1 cellular context compared by ENCODE assay signal in genomic region chr16:2039286-2040030, GRCh38.
TF ChIP-seq lines count a peak whose summit lies in the region.

No MANE protein-coding gene starts in this region.

TF ChIP-seq in HepG2, 621 proteins besides CTCF, POLR2A, EP300 and RAD21 (continued from another document and continues in another):
- TF ChIP-seq, protein P1, sequence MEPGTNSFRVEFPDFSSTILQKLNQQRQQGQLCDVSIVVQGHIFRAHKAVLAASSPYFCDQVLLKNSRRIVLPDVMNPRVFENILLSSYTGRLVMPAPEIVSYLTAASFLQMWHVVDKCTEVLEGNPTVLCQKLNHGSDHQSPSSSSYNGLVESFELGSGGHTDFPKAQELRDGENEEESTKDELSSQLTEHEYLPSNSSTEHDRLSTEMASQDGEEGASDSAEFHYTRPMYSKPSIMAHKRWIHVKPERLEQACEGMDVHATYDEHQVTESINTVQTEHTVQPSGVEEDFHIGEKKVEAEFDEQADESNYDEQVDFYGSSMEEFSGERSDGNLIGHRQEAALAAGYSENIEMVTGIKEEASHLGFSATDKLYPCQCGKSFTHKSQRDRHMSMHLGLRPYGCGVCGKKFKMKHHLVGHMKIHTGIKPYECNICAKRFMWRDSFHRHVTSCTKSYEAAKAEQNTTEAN (CRISPR knock-in tag; conservative IDR thresholded peaks at IDR 0.05), result peak; percentile 50
- TF ChIP-seq NPAS2 (CRISPR knock-in tag; IDR thresholded peaks at IDR 0.05; ENCODE audit: borderline replicate concordance) (no peak), KLF16 (CRISPR knock-in tag; IDR thresholded peaks at IDR 0.05) (peak in 1 of 2 experiments; percentile 57; a peak in 1 of 4 replicates), ZNF75D (CRISPR knock-in tag; IDR thresholded peaks at IDR 0.05; ENCODE audit: borderline replicate concordance) (no peak), ZSCAN20 (CRISPR knock-in tag; IDR thresholded peaks at IDR 0.05; ENCODE audit: borderline replicate concordance) (no peak), PHB2 (IDR thresholded peaks at IDR 0.05; ENCODE audit: partially characterized antibody) (no peak), ZNF282 (IDR thresholded peaks at IDR 0.05; ENCODE audit: partially characterized antibody) (no peak), SMYD3 (CRISPR knock-in tag; IDR thresholded peaks at IDR 0.05) (no peak), ZNF580 (CRISPR knock-in tag; IDR thresholded peaks at IDR 0.05; ENCODE audit: borderline replicate concordance, low read depth) (peak; percentile 76; the same call in 1 of the 2 replicates), MLLT10 (CRISPR knock-in tag; IDR thresholded peaks at IDR 0.05) (no peak), ZNF800 (CRISPR knock-in tag; IDR thresholded peaks at IDR 0.05) (peak; percentile 78; the same call in 1 of the 2 replicates), BRD4 (CRISPR knock-in tag; IDR thresholded peaks at IDR 0.05) (no peak; the same call in 1 of the 2 replicates), MTF2 (CRISPR knock-in tag; IDR thresholded peaks at IDR 0.05; ENCODE audit: borderline replicate concordance) (no peak), MED8 (CRISPR knock-in tag; IDR thresholded peaks at IDR 0.05; ENCODE audit: insufficient replicate concordance) (no peak), HDAC2 (CRISPR knock-in tag; IDR thresholded peaks at IDR 0.05) (peak; percentile 62; the same call in 1 of the 2 replicates), RARG (CRISPR knock-in tag; IDR thresholded peaks at IDR 0.05; ENCODE audit: low read depth) (no peak), DMTF1 (CRISPR knock-in tag; IDR thresholded peaks at IDR 0.05) (no peak), ZNF382 (CRISPR knock-in tag; IDR thresholded peaks at IDR 0.05; ENCODE audit: borderline replicate concordance) (no peak), ZBTB7A (CRISPR knock-in tag; IDR thresholded peaks at IDR 0.05) (no peak; the same call in none of the 2 replicates), ZNF296 (CRISPR knock-in tag; conservative IDR thresholded peaks at IDR 0.05) (no peak), ZNF556 (CRISPR knock-in tag; IDR thresholded peaks at IDR 0.05; ENCODE audit: borderline replicate concordance) (peak; percentile 79; the same call in 1 of the 2 replicates), ATRX (CRISPR knock-in tag; IDR thresholded peaks at IDR 0.05; ENCODE audit: borderline replicate concordance) (no peak), TBL1XR1 (IDR thresholded peaks at IDR 0.05; ENCODE audit: borderline replicate concordance, low read length, partially characterized antibody) (no peak), ZNF44 (CRISPR knock-in tag; IDR thresholded peaks at IDR 0.05) (no peak), ZSCAN5A (CRISPR knock-in tag; IDR thresholded peaks at IDR 0.05; ENCODE audit: borderline replicate concordance) (peak; percentile 67; the same call in 1 of the 2 replicates), SIN3B (IDR thresholded peaks at IDR 0.05; ENCODE audit: low read length) (no peak), ZNF775 (CRISPR knock-in tag; IDR thresholded peaks at IDR 0.05; ENCODE audit: borderline replicate concordance) (peak; percentile 35; the same call in 1 of the 2 replicates), RNF219 (CRISPR knock-in tag; IDR thresholded peaks at IDR 0.05) (no peak), ZNF569 (CRISPR knock-in tag; IDR thresholded peaks at IDR 0.05; ENCODE audit: borderline replicate concordance) (no peak), CHD2 (IDR thresholded peaks at IDR 0.05; ENCODE audit: low read depth, low read length) (no peak), ISX (CRISPR knock-in tag; conservative IDR thresholded peaks at IDR 0.05) (no peak), CEBPG (CRISPR knock-in tag; IDR thresholded peaks at IDR 0.05) (0 out of 2 replicates have a peak, but pooled peaks have one; percentile 5)
- TF ChIP-seq, protein P2, sequence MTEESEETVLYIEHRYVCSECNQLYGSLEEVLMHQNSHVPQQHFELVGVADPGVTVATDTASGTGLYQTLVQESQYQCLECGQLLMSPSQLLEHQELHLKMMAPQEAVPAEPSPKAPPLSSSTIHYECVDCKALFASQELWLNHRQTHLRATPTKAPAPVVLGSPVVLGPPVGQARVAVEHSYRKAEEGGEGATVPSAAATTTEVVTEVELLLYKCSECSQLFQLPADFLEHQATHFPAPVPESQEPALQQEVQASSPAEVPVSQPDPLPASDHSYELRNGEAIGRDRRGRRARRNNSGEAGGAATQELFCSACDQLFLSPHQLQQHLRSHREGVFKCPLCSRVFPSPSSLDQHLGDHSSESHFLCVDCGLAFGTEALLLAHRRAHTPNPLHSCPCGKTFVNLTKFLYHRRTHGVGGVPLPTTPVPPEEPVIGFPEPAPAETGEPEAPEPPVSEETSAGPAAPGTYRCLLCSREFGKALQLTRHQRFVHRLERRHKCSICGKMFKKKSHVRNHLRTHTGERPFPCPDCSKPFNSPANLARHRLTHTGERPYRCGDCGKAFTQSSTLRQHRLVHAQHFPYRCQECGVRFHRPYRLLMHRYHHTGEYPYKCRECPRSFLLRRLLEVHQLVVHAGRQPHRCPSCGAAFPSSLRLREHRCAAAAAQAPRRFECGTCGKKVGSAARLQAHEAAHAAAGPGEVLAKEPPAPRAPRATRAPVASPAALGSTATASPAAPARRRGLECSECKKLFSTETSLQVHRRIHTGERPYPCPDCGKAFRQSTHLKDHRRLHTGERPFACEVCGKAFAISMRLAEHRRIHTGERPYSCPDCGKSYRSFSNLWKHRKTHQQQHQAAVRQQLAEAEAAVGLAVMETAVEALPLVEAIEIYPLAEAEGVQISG (CRISPR knock-in tag; IDR thresholded peaks at IDR 0.05), result peak; percentile 70
- TF ChIP-seq, protein P3, sequence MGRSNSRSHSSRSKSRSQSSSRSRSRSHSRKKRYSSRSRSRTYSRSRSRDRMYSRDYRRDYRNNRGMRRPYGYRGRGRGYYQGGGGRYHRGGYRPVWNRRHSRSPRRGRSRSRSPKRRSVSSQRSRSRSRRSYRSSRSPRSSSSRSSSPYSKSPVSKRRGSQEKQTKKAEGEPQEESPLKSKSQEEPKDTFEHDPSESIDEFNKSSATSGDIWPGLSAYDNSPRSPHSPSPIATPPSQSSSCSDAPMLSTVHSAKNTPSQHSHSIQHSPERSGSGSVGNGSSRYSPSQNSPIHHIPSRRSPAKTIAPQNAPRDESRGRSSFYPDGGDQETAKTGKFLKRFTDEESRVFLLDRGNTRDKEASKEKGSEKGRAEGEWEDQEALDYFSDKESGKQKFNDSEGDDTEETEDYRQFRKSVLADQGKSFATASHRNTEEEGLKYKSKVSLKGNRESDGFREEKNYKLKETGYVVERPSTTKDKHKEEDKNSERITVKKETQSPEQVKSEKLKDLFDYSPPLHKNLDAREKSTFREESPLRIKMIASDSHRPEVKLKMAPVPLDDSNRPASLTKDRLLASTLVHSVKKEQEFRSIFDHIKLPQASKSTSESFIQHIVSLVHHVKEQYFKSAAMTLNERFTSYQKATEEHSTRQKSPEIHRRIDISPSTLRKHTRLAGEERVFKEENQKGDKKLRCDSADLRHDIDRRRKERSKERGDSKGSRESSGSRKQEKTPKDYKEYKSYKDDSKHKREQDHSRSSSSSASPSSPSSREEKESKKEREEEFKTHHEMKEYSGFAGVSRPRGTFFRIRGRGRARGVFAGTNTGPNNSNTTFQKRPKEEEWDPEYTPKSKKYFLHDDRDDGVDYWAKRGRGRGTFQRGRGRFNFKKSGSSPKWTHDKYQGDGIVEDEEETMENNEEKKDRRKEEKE (IDR thresholded peaks at IDR 0.05), result no peak
- TF ChIP-seq, protein P4, sequence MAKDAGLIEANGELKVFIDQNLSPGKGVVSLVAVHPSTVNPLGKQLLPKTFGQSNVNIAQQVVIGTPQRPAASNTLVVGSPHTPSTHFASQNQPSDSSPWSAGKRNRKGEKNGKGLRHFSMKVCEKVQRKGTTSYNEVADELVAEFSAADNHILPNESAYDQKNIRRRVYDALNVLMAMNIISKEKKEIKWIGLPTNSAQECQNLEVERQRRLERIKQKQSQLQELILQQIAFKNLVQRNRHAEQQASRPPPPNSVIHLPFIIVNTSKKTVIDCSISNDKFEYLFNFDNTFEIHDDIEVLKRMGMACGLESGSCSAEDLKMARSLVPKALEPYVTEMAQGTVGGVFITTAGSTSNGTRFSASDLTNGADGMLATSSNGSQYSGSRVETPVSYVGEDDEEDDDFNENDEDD (CRISPR knock-in tag; IDR thresholded peaks at IDR 0.05; ENCODE audit: borderline replicate concordance), result peak; percentile 51; the same call in 1 of the 2 replicates
- TF ChIP-seq, protein P5, sequence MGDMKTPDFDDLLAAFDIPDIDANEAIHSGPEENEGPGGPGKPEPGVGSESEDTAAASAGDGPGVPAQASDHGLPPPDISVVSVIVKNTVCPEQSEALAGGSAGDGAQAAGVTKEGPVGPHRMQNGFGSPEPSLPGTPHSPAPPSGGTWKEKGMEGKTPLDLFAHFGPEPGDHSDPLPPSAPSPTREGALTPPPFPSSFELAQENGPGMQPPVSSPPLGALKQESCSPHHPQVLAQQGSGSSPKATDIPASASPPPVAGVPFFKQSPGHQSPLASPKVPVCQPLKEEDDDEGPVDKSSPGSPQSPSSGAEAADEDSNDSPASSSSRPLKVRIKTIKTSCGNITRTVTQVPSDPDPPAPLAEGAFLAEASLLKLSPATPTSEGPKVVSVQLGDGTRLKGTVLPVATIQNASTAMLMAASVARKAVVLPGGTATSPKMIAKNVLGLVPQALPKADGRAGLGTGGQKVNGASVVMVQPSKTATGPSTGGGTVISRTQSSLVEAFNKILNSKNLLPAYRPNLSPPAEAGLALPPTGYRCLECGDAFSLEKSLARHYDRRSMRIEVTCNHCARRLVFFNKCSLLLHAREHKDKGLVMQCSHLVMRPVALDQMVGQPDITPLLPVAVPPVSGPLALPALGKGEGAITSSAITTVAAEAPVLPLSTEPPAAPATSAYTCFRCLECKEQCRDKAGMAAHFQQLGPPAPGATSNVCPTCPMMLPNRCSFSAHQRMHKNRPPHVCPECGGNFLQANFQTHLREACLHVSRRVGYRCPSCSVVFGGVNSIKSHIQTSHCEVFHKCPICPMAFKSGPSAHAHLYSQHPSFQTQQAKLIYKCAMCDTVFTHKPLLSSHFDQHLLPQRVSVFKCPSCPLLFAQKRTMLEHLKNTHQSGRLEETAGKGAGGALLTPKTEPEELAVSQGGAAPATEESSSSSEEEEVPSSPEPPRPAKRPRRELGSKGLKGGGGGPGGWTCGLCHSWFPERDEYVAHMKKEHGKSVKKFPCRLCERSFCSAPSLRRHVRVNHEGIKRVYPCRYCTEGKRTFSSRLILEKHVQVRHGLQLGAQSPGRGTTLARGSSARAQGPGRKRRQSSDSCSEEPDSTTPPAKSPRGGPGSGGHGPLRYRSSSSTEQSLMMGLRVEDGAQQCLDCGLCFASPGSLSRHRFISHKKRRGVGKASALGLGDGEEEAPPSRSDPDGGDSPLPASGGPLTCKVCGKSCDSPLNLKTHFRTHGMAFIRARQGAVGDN (CRISPR knock-in tag; IDR thresholded peaks at IDR 0.05), result peak; percentile 92
